10 cellular contexts compared by ENCODE assay signal in the genomic region with DNA sequence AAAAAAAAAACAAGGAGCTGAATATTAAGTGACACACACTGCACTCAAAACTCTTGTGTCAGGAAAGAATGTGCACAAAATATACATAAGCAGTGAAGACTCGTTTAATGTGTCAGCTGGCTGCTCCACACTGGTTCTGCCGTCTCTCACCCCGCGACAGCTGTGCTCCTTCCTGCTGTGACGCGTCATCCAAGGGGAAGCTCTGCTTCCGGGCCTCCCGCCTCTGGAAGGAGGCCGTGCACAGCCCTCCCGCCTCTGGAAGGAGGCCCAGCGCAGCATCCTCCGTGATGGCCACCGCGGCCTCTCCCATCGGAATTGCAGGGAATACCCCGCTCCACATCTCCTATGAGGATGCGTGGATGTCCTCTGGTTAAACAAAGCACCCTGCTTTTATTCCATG.
DNase-seq lines count a peak whose midpoint lies in the region; ATAC-seq and TF ChIP-seq lines count a peak whose summit lies in the region.
"Had no signal": no experiment of that assay in that cellular context is flagged by ENCODE, and none has a peak within 500 bp of the region (broad histone marks: within the 10 kb centered on the region; RNA-seq: fewer than 3 reads in every experiment).

No MANE protein-coding gene starts in this region.

- H3K36me3 ChIP-seq in BE2C = no peaks in the 10 kb centered on the region
- no peaks in the 10 kb centered on the region for H3K36me3 ChIP-seq in gastroesophageal sphincter
- H3K36me3 ChIP-seq in mammary epithelial cell (ENCODE audit: insufficient read depth, low read length) = no peaks in the 10 kb centered on the region

- in situ Hi-C loops in mammary epithelial cell (cut with MboI; ENCODE audit: low sequenced_read_pairs in 2 of 2) = no loop called here

- no peak overlapping the region for H2AFZ ChIP-seq in mammary epithelial cell (ENCODE audit: low read depth, low read length)

- TF ChIP-seq CTCF in BE2C (IDR thresholded peaks at IDR 0.05; ENCODE audit: low read depth, low read length) (no peak), gastroesophageal sphincter (IDR thresholded peaks at IDR 0.05) (peak in 1 of 4 experiments; percentile 7), osteocyte (IDR thresholded peaks at IDR 0.05) (no peak), mammary epithelial cell (conservative IDR thresholded peaks at IDR 0.05 in 1 of 2, IDR thresholded peaks at IDR 0.05 in 1 of 2; ENCODE audit: extremely low read depth in 1 of 2, insufficient read depth in 1 of 2, low read depth in 1 of 2, low read length in 2 of 2) (no peak)

- dilution Hi-C loops in mammary epithelial cell (cut with HindIII; ENCODE audit: low sequenced_read_pairs) = loop anchor here (5.0 kb wide), 1 partner anchor 103 kb away; no protein-coding TSS in a partner anchor

- CTCF ChIA-PET in mammary epithelial cell (lab: Charles Lee; ENCODE audit: low non-redundant PET) = no interaction called here

- no peak for TF ChIP-seq POLR2A in gastroesophageal sphincter (IDR thresholded peaks at IDR 0.05)

- H3K4me2 ChIP-seq in mammary epithelial cell (ENCODE audit: insufficient read depth, low read depth, low read length) = no peak overlapping the region

- peak overlapping the region; percentile 92 for H3K27ac Mint-ChIP-seq in osteocyte (ENCODE audit: unreplicated experiment)

- H4K20me1 ChIP-seq in mammary epithelial cell (ENCODE audit: insufficient read depth, low read length) = no peaks in the 10 kb centered on the region

- no peaks in the 10 kb centered on the region for H3K27me3 Mint-ChIP-seq in osteocyte (ENCODE audit: unreplicated experiment)

- H3K9ac ChIP-seq in mammary epithelial cell (ENCODE audit: insufficient read depth, low read length) = no peak overlapping the region

- no TSS peak for BruUV-seq in mammary epithelial cell (replicated peaks; lab: Mats Ljungman, UMichigan)

- no peak for TF ChIP-seq EP300 in gastroesophageal sphincter (IDR thresholded peaks at IDR 0.05)

- DNase-seq in BE2C (peak; percentile 73), osteocyte (ENCODE audit: extremely low spot score, unreplicated experiment) (no peak), NOMO-1 (lab: John Stamatoyannopoulos, UW; ENCODE audit: unreplicated experiment in 2 of 2) (no peak), mammary epithelial cell (no peak), NCI-H446 (lab: John Stamatoyannopoulos, UW) (no peak)
- DNase-seq: stimulated activated CD4-positive, alpha-beta T cell treated with anti-CD3 and anti-CD28 coated beads, Interleukin-4, amount 100 ng/mL, for 4 hours had no signal

- no peaks in the 10 kb centered on the region for H3K9me3 Mint-ChIP-seq in osteocyte (ENCODE audit: unreplicated experiment)

- H3K36me3 Mint-ChIP-seq in osteocyte (ENCODE audit: unreplicated experiment) = no peaks in the 10 kb centered on the region

- H3K4me3 ChIP-seq in BE2C (ENCODE audit: low read depth, low read length) (no peak overlapping the region), gastroesophageal sphincter (no peak overlapping the region), mammary epithelial cell (replicated peaks in 1 of 3; ENCODE audit: insufficient read depth in 1 of 3, low read depth in 2 of 3, low read length in 3 of 3) (no peak overlapping the region)

- H3K27me3 ChIP-seq in BE2C (no peaks in the 10 kb centered on the region), gastroesophageal sphincter (no peaks in the 10 kb centered on the region), mammary epithelial cell (ENCODE audit: insufficient read depth, low read length) (no peaks in the 10 kb centered on the region)

- H3K4me1 Mint-ChIP-seq in osteocyte (ENCODE audit: unreplicated experiment) = peaks cover 23% of the 10 kb centered on the region

- 5% methylated on average over 4 of the region's 17 CpGs; no CpG with 5 or more reads in 1 of the 2 donors for WGBS in gastroesophageal sphincter (ENCODE audit: low coverage in 1 of 2), 2 donors
- 93% methylated on average over 13 of the region's 17 CpGs for WGBS in mammary epithelial cell (ENCODE audit: low coverage, missing lambda C conversion rate)

- peaks cover 23% of the 10 kb centered on the region for H3K79me2 ChIP-seq in mammary epithelial cell (ENCODE audit: insufficient read depth, low read length)

- ATAC-seq in gastroesophageal sphincter = peak; percentile 90
- ATAC-seq in GM19351 (IDR thresholded peaks at IDR 0.05; ENCODE audit: unreplicated experiment) = no peak

- H3K4me3 Mint-ChIP-seq in osteocyte (ENCODE audit: unreplicated experiment) = peak overlapping the region; percentile 63

- intact Hi-C loops in mammary epithelial cell (cut with micrococcal nuclease) = no loop called here

- H3K4me1 ChIP-seq in BE2C = peaks cover 37% of the 10 kb centered on the region
- peaks cover 0 to 93% (median 19%) of the 10 kb centered on the region in 3 donors for H3K4me1 ChIP-seq in gastroesophageal sphincter
- peaks cover 23% of the 10 kb centered on the region for H3K4me1 ChIP-seq in mammary epithelial cell (ENCODE audit: insufficient read depth, low read length)

- 0 out of 2 replicates have a peak, but pooled peaks cover 3% of the 10 kb centered on the region for H3K9me3 ChIP-seq in BE2C
- no peaks in the 10 kb centered on the region for H3K9me3 ChIP-seq in gastroesophageal sphincter
- no peaks in the 10 kb centered on the region for H3K9me3 ChIP-seq in mammary epithelial cell (replicated peaks; ENCODE audit: insufficient read depth, low read length)

- peak overlapping the region; percentile 1 to 79 (median 76) for H3K27ac ChIP-seq in gastroesophageal sphincter
- H3K27ac ChIP-seq in mammary epithelial cell (ENCODE audit: insufficient read depth, low read depth, low read length) = no peak overlapping the region
- H3K27ac ChIP-seq: RWPE1 had no signal

TF ChIP-seq in PFSK-1, 5 proteins besides CTCF, POLR2A, EP300 and RAD21:
- TF ChIP-seq POLR2AphosphoS5 (IDR thresholded peaks at IDR 0.05; ENCODE audit: low read depth, low read length) (no peak), FOXP2 (optimal IDR thresholded peaks at IDR 0.05; ENCODE audit: borderline replicate concordance, extremely low read depth, extremely low read length, insufficient read depth) (peak; percentile 92), SIN3A (IDR thresholded peaks at IDR 0.05; ENCODE audit: borderline replicate concordance, insufficient read depth, low read length) (no peak), TAF1 (IDR thresholded peaks at IDR 0.05; ENCODE audit: borderline replicate concordance, insufficient read depth, low read length) (no peak)
- TF ChIP-seq, protein P1, sequence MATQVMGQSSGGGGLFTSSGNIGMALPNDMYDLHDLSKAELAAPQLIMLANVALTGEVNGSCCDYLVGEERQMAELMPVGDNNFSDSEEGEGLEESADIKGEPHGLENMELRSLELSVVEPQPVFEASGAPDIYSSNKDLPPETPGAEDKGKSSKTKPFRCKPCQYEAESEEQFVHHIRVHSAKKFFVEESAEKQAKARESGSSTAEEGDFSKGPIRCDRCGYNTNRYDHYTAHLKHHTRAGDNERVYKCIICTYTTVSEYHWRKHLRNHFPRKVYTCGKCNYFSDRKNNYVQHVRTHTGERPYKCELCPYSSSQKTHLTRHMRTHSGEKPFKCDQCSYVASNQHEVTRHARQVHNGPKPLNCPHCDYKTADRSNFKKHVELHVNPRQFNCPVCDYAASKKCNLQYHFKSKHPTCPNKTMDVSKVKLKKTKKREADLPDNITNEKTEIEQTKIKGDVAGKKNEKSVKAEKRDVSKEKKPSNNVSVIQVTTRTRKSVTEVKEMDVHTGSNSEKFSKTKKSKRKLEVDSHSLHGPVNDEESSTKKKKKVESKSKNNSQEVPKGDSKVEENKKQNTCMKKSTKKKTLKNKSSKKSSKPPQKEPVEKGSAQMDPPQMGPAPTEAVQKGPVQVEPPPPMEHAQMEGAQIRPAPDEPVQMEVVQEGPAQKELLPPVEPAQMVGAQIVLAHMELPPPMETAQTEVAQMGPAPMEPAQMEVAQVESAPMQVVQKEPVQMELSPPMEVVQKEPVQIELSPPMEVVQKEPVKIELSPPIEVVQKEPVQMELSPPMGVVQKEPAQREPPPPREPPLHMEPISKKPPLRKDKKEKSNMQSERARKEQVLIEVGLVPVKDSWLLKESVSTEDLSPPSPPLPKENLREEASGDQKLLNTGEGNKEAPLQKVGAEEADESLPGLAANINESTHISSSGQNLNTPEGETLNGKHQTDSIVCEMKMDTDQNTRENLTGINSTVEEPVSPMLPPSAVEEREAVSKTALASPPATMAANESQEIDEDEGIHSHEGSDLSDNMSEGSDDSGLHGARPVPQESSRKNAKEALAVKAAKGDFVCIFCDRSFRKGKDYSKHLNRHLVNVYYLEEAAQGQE (IDR thresholded peaks at IDR 0.05; ENCODE audit: insufficient read depth in 1 of 2, low read depth in 2 of 2, low read length in 2 of 2) = no peak
